19 cellular contexts compared by ENCODE assay signal in genomic region chr15:58852347-58852746, GRCh38.
A peak's percentile ranks its signal among the peaks of the same experiment; 100 is the strongest.
DNase-seq lines count a peak whose midpoint lies in the region; ATAC-seq, FAIRE-seq and TF ChIP-seq lines count a peak whose summit lies in the region.
"Had no signal": no experiment of that assay in that cellular context is flagged by ENCODE, and none has a peak within 500 bp of the region (broad histone marks: within the 10 kb centered on the region; RNA-seq: fewer than 3 reads in every experiment).

No MANE protein-coding gene starts in this region.

- H3K36me3 ChIP-seq in OCI-LY1 (ENCODE audit: insufficient read depth, low read length) (peaks cover 13% of the 10 kb centered on the region), stomach (peaks cover 5 to 63% (median 49%) of the 10 kb centered on the region in 4 donors)

- H3K4me3 ChIP-seq in A549 (no peak overlapping the region), OCI-LY1 (ENCODE audit: low read depth, low read length, poor library complexity, severe bottlenecking) (no peak overlapping the region), fibroblast of pulmonary artery (replicated peaks; ENCODE audit: low read depth, low read length) (no peak overlapping the region), stomach (no peak overlapping the region)
- H3K4me3 ChIP-seq: gastroesophageal sphincter, right lobe of liver, vagina had no signal

- peak; percentile 43 to 68; a peak in 2 of 6 replicates for ATAC-seq in A549
- ATAC-seq: gastroesophageal sphincter; stimulated activated naive CD8-positive, alpha-beta T cell treated with anti-CD3 and anti-CD28 coated beads, Interleukin-15, Interleukin-2, amounts not matched to agents 100 U/mL and 50 U/mL, for 24 hours had no signal

- TF ChIP-seq EP300 in A549 (IDR thresholded peaks at IDR 0.05) (no peak), stomach (IDR thresholded peaks at IDR 0.05) (no peak)

- peak; percentile 72 for FAIRE-seq in A549 (lab: Jason Lieb, UNC)

- TF ChIP-seq CTCF in A549 (IDR thresholded peaks at IDR 0.05) (peak; percentile 36; the same call in 2 of the 3 replicates), OCI-LY1 (IDR thresholded peaks at IDR 0.05; ENCODE audit: low read length) (peak; percentile 26; the same call in 1 of the 2 replicates), fibroblast of pulmonary artery (IDR thresholded peaks at IDR 0.05; ENCODE audit: low read length, missing control alignments) (peak; percentile 23), stomach (IDR thresholded peaks at IDR 0.05) (peak in 1 of 7 experiments; percentile 7)

- H3K4me2 ChIP-seq in A549 = no peak overlapping the region
- no peak overlapping the region for H3K4me2 ChIP-seq in OCI-LY1 (ENCODE audit: low read length)

- no peak for TF ChIP-seq RAD21 in A549 (conservative IDR thresholded peaks at IDR 0.05 in 1 of 2, IDR thresholded peaks at IDR 0.05 in 1 of 2)

- DNase-seq in A549 (ENCODE audit: low read depth in 1 of 2, low spot score in 1 of 2) = peak in 1 of 2 experiments; percentile 48
- peak; percentile 48 for DNase-seq in ELR (ENCODE audit: low read depth)
- DNase-seq in fibroblast of pulmonary artery (ENCODE audit: low read depth) = peak; percentile 19
- DNase-seq in NCI-H187 treated with DMSO at 0.1 percent for 48 hours (lab: John Stamatoyannopoulos, UW) = no peak
- DNase-seq in COR-L47 (lab: John Stamatoyannopoulos, UW) = no peak
- DNase-seq in stomach = no peak
- DNase-seq in NCI-H128 (lab: John Stamatoyannopoulos, UW; ENCODE audit: unreplicated experiment) = no peak
- DNase-seq: activated CD4-positive, alpha-beta T cell treated with anti-CD3 and anti-CD28 coated beads, Interleukin-2, amount 50 U/mL, for 4 hours; aorta; EL; MM.1S; naive B cell; right lobe of liver; stimulated activated naive CD8-positive, alpha-beta T cell treated with anti-CD3 and anti-CD28 coated beads, Interleukin-15, Interleukin-2, amounts not matched to agents 100 U/mL and 50 U/mL, for 24 hours; T-helper 9 cell had no signal

- no peaks in the 10 kb centered on the region for H3K27me3 ChIP-seq in OCI-LY1 (ENCODE audit: insufficient read depth, low read length)
- H3K27me3 ChIP-seq in stomach = no peaks in the 10 kb centered on the region
- H3K27me3 ChIP-seq: gastroesophageal sphincter, right lobe of liver, vagina had no signal

- H3K79me2 ChIP-seq in OCI-LY1 (ENCODE audit: insufficient read depth, low read length) = no peaks in the 10 kb centered on the region

- intact Hi-C loops in stomach (cut with DNase I; ENCODE audit: low total_unique reads) = no loop called here

- H3K4me1 ChIP-seq in A549 = no peaks in the 10 kb centered on the region
- no peaks in the 10 kb centered on the region for H3K4me1 ChIP-seq in OCI-LY1 (ENCODE audit: insufficient read depth, low read length, severe bottlenecking)
- H3K4me1 ChIP-seq in stomach = peaks cover 0 to 15% (median 4%) of the 10 kb centered on the region in 4 donors
- H3K4me1 ChIP-seq: right lobe of liver, vagina had no signal

- H3K27ac ChIP-seq in A549 = no peak overlapping the region
- no peak overlapping the region for H3K27ac ChIP-seq in OCI-LY1 (ENCODE audit: low read depth, low read length, poor library complexity, severe bottlenecking)
- no peak overlapping the region for H3K27ac ChIP-seq in stomach
- H3K27ac ChIP-seq: gastroesophageal sphincter, right lobe of liver, RWPE1, vagina had no signal

- 62% methylated on average over 5 of the region's 5 CpGs for WGBS in A549 (ENCODE audit: missing lambda C conversion rate)
- WGBS in stomach, 5 donors = 73 to 80% (median 76%) methylated on average over 5 of the region's 5 CpGs

- no peaks in the 10 kb centered on the region for H4K20me1 ChIP-seq in OCI-LY1 (ENCODE audit: insufficient read depth, low read length)

- H3F3A ChIP-seq in OCI-LY1 (ENCODE audit: insufficient read depth, low read length) = no peaks in the 10 kb centered on the region

- H3K9me3 ChIP-seq in A549 (no peaks in the 10 kb centered on the region), OCI-LY1 (ENCODE audit: low read length) (no peaks in the 10 kb centered on the region), stomach (no peaks in the 10 kb centered on the region)
- H3K9me3 ChIP-seq: gastroesophageal sphincter, right lobe of liver, vagina had no signal

- H2AFZ ChIP-seq in OCI-LY1 (ENCODE audit: low read length) = no peak overlapping the region

- no peak for TF ChIP-seq POLR2A in A549 (IDR thresholded peaks at IDR 0.05; ENCODE audit: low read length)
- TF ChIP-seq POLR2A in stomach (IDR thresholded peaks at IDR 0.05) = no peak

- H3K9ac ChIP-seq in OCI-LY1 (ENCODE audit: low read length) = no peak overlapping the region

- no peaks in the 10 kb centered on the region for H3K9me2 ChIP-seq in OCI-LY1 (ENCODE audit: low read depth, low read length)

- CTCF ChIA-PET in A549 (lab: Yijun Ruan, JAX) = interaction anchor here (0.6 to 1.4 kb wide), 7 partner anchors 10 to 640 kb away, joined by 3 to 6 read pairs (median 3); partner anchors contain the start of gene MINDY2

- POLR2A ChIA-PET in A549 (lab: Yijun Ruan, JAX) = interaction anchor here (1.3 kb wide), 1 partner anchor 82 kb away, joined by 9 read pairs; the partner anchor contains the start of gene MINDY2

TF ChIP-seq in A549, 52 proteins besides CTCF, POLR2A, EP300 and RAD21:
- TF ChIP-seq HDAC2 (IDR thresholded peaks at IDR 0.05) (no peak), POLR2AphosphoS2 (conservative IDR thresholded peaks at IDR 0.05; ENCODE audit: low read length) (no peak), FOSL2 (IDR thresholded peaks at IDR 0.05) (no peak), FOSL2 (CRISPR knock-in tag; IDR thresholded peaks at IDR 0.05) (no peak), RARB (CRISPR knock-in tag; IDR thresholded peaks at IDR 0.05) (no peak), CHD4 (IDR thresholded peaks at IDR 0.05; ENCODE audit: borderline replicate concordance) (no peak), ZFP36 (IDR thresholded peaks at IDR 0.05; ENCODE audit: borderline replicate concordance, partially characterized antibody) (no peak), SMC3 (IDR thresholded peaks at IDR 0.05) (no peak), HEYL (CRISPR knock-in tag; IDR thresholded peaks at IDR 0.05) (no peak), ATOH8 (CRISPR knock-in tag; IDR thresholded peaks at IDR 0.05; ENCODE audit: low read depth) (no peak), ZNF302 (CRISPR knock-in tag; IDR thresholded peaks at IDR 0.05) (no peak), EHMT2 (IDR thresholded peaks at IDR 0.05; ENCODE audit: low read depth) (no peak), KDM1A (IDR thresholded peaks at IDR 0.05; ENCODE audit: low read depth) (no peak), ELK1 (IDR thresholded peaks at IDR 0.05; ENCODE audit: low read depth, low read length) (no peak), MAFK (IDR thresholded peaks at IDR 0.05; ENCODE audit: partially characterized antibody) (no peak), MAZ (IDR thresholded peaks at IDR 0.05; ENCODE audit: borderline replicate concordance, low read depth, low read length) (no peak), GATA3 (IDR thresholded peaks at IDR 0.05; ENCODE audit: borderline replicate concordance) (no peak), HOXB5 (CRISPR knock-in tag; IDR thresholded peaks at IDR 0.05) (no peak), KDM5A (IDR thresholded peaks at IDR 0.05) (no peak)

Comparison
In these comparisons a context has a peak if more than half of its experiments do, and no peak if none do; other contexts are left out.
1. DNase-seq: peak in ELR (single experiment) and fibroblast of pulmonary artery (single experiment); none in NCI-H187 treated with DMSO at 0.1 percent for 48 hours (single experiment), COR-L47 (single experiment), stomach (single experiment) and NCI-H128 (single experiment).